In the genomic region with DNA sequence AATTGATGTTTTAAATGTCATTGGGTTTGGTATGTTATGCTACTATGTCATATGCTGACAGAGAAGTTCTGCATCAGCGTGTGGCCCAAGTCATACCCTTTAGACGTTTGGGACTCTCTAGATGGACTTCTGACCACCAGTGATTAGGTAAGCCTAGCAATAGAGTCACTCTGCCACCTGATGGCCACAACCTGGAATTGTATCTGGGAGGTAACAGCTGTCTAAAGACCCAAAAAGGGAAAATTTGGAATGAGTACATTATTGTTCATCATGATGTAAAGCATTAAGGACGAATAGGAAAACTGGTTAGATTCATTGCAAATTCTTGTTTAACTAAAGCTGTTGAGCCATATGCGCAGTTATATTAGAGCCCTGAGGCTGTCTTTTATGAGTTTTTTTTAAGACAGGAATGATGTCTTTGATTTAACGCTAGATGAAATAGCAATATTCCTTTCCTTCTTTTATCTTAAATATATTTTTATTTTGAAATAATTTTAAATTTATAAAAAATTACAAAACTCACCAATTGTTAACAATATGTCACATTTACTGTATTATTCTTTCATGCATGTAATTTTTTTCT, we compare ENCODE assay signal across 8 cellular contexts.
DNase-seq lines count a peak whose midpoint lies in the region; ATAC-seq and TF ChIP-seq lines count a peak whose summit lies in the region.

No MANE protein-coding gene starts in this region.

- no peaks in the 10 kb centered on the region for H3K4me1 ChIP-seq in liver (ENCODE audit: control insufficient read depth in 4 of 4, insufficient read depth in 4 of 4, low read length in 3 of 4)

- H3K9me3 ChIP-seq in AG04450 (ENCODE audit: control insufficient read depth, insufficient read depth, low read length) (no peaks in the 10 kb centered on the region), liver (ENCODE audit: control insufficient read depth in 4 of 4, low read length in 3 of 4) (no peaks in the 10 kb centered on the region), T-helper 17 cell (ENCODE audit: control insufficient read depth, low read length, poor library complexity, severe bottlenecking) (no peaks in the 10 kb centered on the region)

- no peak overlapping the region for H3K4me3 ChIP-seq in AG04450 (ENCODE audit: low read depth, low read length)
- H3K4me3 ChIP-seq in GM12864 (ENCODE audit: low read depth, low read length) = no peak overlapping the region
- H3K4me3 ChIP-seq in astrocyte of the spinal cord (ENCODE audit: low read depth, low read length) = no peak overlapping the region
- H3K4me3 ChIP-seq in liver (ENCODE audit: low read depth in 1 of 3, low read length in 3 of 3) = no peak overlapping the region

- peak overlapping the region in 1 of 2 donors; percentile 14 for H3K9ac ChIP-seq in liver (ENCODE audit: low read depth in 1 of 2, low read length in 2 of 2)

- no peaks in the 10 kb centered on the region for H3K36me3 ChIP-seq in liver (ENCODE audit: control insufficient read depth in 4 of 4, insufficient read depth in 3 of 4, low read depth in 1 of 4, low read length in 3 of 4)

- TF ChIP-seq CTCF in AG04450 (IDR thresholded peaks at IDR 0.05; ENCODE audit: low read depth, low read length) (peak; percentile 57), GM12864 (IDR thresholded peaks at IDR 0.05; ENCODE audit: low read depth, low read length, missing control alignments) (peak; percentile 75), astrocyte of the spinal cord (IDR thresholded peaks at IDR 0.05; ENCODE audit: low read depth, low read length) (peak; percentile 73), liver (IDR thresholded peaks at IDR 0.05; ENCODE audit: low read depth, low read length, missing input control) (peak; percentile 78)

- peaks cover 22% of the 10 kb centered on the region for H3K27me3 Mint-ChIP-seq in T-helper 17 cell

- H3K4me3 Mint-ChIP-seq in T-helper 17 cell = no peak overlapping the region

- POLR2A ChIA-PET in AG04450 (lab: Yijun Ruan, JAX) = no interaction called here

- no peak overlapping the region for H3K27ac Mint-ChIP-seq in T-helper 17 cell

- peaks cover 2% of the 10 kb centered on the region for H3K4me1 Mint-ChIP-seq in T-helper 17 cell

- WGBS in liver = 35% methylated on average over 5 of the region's 5 CpGs

- H3K27me3 ChIP-seq in AG04450 (ENCODE audit: control insufficient read depth, insufficient read depth, low read length) = peaks cover 6% of the 10 kb centered on the region
- H3K27me3 ChIP-seq in liver (ENCODE audit: control insufficient read depth in 4 of 4, insufficient read depth in 4 of 4, low read length in 3 of 4) = no peaks in the 10 kb centered on the region

- H3K36me3 Mint-ChIP-seq in T-helper 17 cell (ENCODE audit: low read depth) = peaks cover 2% of the 10 kb centered on the region

- in situ Hi-C loops in astrocyte of the spinal cord (cut with HindIII; ENCODE audit: low sequenced_read_pairs) = no loop called here

- TF ChIP-seq RAD21 in liver (IDR thresholded peaks at IDR 0.05) = peak; percentile 86 to 92

- H3K27ac ChIP-seq in AG04450 (ENCODE audit: low read depth, low read length) (no peak overlapping the region), liver (ENCODE audit: low read depth in 1 of 2, low read length in 2 of 2) (no peak overlapping the region)

- ATAC-seq in T-helper 17 cell (no peak), HG02759 (IDR thresholded peaks at IDR 0.05; ENCODE audit: unreplicated experiment) (no peak)

- CTCF ChIA-PET in AG04450 (lab: Charles Lee) = interaction anchor here (0.9 to 3.1 kb wide), 7 partner anchors 15 to 1431 kb away, joined by 3 to 20 read pairs (median 5); no protein-coding TSS in a partner anchor

- DNase-seq in AG04450 (ENCODE audit: low read depth, low spot score) (no peak), GM12864 (ENCODE audit: low read depth) (peak; percentile 35), NCI-H226 (peak; percentile 59), astrocyte of the spinal cord (ENCODE audit: low read depth, low spot score) (peak; percentile 47), T-helper 17 cell (no peak), putamen (ENCODE audit: low spot score) (no peak)

TF ChIP-seq in liver, 16 proteins besides CTCF, POLR2A, EP300 and RAD21:
- TF ChIP-seq RXRA (IDR thresholded peaks at IDR 0.05) (peak in 1 of 2 donors; percentile 30), HNF4G (IDR thresholded peaks at IDR 0.05) (peak; percentile 31), HNF4A (conservative IDR thresholded peaks at IDR 0.05) (peak; percentile 79 to 85), NR2F2 (IDR thresholded peaks at IDR 0.05) (no peak), MAX (IDR thresholded peaks at IDR 0.05) (no peak), SP1 (IDR thresholded peaks at IDR 0.05) (no peak)
- TF ChIP-seq, protein P1, sequence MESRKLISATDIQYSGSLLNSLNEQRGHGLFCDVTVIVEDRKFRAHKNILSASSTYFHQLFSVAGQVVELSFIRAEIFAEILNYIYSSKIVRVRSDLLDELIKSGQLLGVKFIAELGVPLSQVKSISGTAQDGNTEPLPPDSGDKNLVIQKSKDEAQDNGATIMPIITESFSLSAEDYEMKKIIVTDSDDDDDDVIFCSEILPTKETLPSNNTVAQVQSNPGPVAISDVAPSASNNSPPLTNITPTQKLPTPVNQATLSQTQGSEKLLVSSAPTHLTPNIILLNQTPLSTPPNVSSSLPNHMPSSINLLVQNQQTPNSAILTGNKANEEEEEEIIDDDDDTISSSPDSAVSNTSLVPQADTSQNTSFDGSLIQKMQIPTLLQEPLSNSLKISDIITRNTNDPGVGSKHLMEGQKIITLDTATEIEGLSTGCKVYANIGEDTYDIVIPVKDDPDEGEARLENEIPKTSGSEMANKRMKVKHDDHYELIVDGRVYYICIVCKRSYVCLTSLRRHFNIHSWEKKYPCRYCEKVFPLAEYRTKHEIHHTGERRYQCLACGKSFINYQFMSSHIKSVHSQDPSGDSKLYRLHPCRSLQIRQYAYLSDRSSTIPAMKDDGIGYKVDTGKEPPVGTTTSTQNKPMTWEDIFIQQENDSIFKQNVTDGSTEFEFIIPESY (IDR thresholded peaks at IDR 0.05) = no peak
- TF ChIP-seq, protein P2, sequence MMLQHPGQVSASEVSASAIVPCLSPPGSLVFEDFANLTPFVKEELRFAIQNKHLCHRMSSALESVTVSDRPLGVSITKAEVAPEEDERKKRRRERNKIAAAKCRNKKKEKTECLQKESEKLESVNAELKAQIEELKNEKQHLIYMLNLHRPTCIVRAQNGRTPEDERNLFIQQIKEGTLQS (IDR thresholded peaks at IDR 0.05) = no peak

Comparison
In these comparisons a context has a peak if more than half of its experiments do, and no peak if none do; other contexts are left out.
1. DNase-seq: peak in GM12864 (single experiment), NCI-H226 (single experiment) and astrocyte of the spinal cord (single experiment); none in AG04450 (single experiment), T-helper 17 cell (0 of 3) and putamen (single experiment).
2. Peak in every context shown above with its lines, with median percentiles within 50 percentile points of each other: CTCF ChIP-seq.